In the genomic region with DNA sequence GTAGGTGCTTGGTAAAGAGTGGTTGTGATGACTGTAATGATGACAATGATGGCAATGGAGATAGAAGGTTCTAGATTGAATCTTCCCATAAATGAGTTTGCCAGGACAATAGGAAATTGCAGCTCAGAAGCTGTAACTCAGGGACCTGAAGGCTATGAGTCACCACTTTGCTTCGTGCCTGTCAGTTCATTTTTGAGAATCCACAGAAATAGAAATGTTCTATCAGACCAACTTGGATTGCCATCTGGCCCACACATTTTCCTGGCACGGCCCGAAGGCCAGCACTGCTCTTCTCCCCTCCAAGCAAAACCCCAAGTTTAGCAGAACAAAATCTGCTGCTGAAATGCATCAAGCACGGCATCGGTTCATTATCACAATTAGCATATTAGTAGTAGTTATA, we compare ENCODE assay signal across 24 cellular contexts.
DNase-seq lines count a peak whose midpoint lies in the region; ATAC-seq, FAIRE-seq and TF ChIP-seq lines count a peak whose summit lies in the region.
"Had no signal": no experiment of that assay in that cellular context is flagged by ENCODE, and none has a peak within 500 bp of the region (broad histone marks: within the 10 kb centered on the region; RNA-seq: fewer than 3 reads in every experiment).

No MANE protein-coding gene starts in this region.

- no peak for DNase-seq in activated naive CD8-positive, alpha-beta T cell treated with anti-CD3 and anti-CD28 coated beads, Interleukin-2, amount 50 U/mL, for 24 hours
- DNase-seq in RWPE2 (ENCODE audit: low spot score) (no peak), chondrocyte (ENCODE audit: low spot score) (no peak), urothelium cell line (ENCODE audit: low spot score) (peak; percentile 25), NCI-H82 treated with DMSO at 0.1 percent for 48 hours (lab: John Stamatoyannopoulos, UW; ENCODE audit: unreplicated experiment) (no peak), Kasumi-1 (lab: John Stamatoyannopoulos, UW) (no peak)
- DNase-seq in activated CD4-positive, alpha-beta T cell treated with anti-CD3 and anti-CD28 coated beads for 1 hour, result no peak
- DNase-seq: ACHN; activated CD4-positive, alpha-beta memory T cell treated with anti-CD3 and anti-CD28 coated beads for 36 hours; activated T-cell treated with anti-CD3 and anti-CD28 coated beads, Interleukin-2, amount 50 U/mL, for 72 hours; CD4-positive, CD25-positive, alpha-beta regulatory T cell; DMS153; left lung; midbrain; MV-4-11; NCI-H2029; NK-92 treated with Interleukin-12 subunit alpha and Interleukin-12 subunit beta, amount 100 ng/mL, for 24 hours; spleen; SW 1271 had no signal

- H3K4me3 ChIP-seq in RWPE2 (ENCODE audit: severe bottlenecking), result no peak overlapping the region
- H3K4me3 ChIP-seq: left lung, spleen, suprapubic skin, vagina had no signal

- no peaks in the 10 kb centered on the region for H3K36me3 ChIP-seq in RWPE2 (ENCODE audit: low read depth)
- H3K36me3 ChIP-seq: left lung, spleen, suprapubic skin, vagina had no signal

- peak overlapping the region; percentile 82 for H3K27ac Mint-ChIP-seq in activated naive CD8-positive, alpha-beta T cell
- H3K27ac Mint-ChIP-seq in activated naive CD8-positive, alpha-beta T cell treated with anti-CD3 and anti-CD28 coated beads, Interleukin-2, amount 50 U/mL, for 24 hours, result no peak overlapping the region
- H3K27ac Mint-ChIP-seq in chondrocyte (ENCODE audit: unreplicated experiment), result peak overlapping the region; percentile 93
- H3K27ac Mint-ChIP-seq: activated T-cell treated with anti-CD3 and anti-CD28 coated beads, Interleukin-2, amount 50 U/mL, for 72 hours; IgD-negative memory B cell had no signal

- no peaks in the 10 kb centered on the region for H3K27me3 ChIP-seq in RWPE2 (ENCODE audit: insufficient read depth, poor library complexity, severe bottlenecking)
- H3K27me3 ChIP-seq: left lung, spleen, suprapubic skin, vagina had no signal

- H3K9me3 Mint-ChIP-seq in activated naive CD8-positive, alpha-beta T cell (ENCODE audit: low read depth), result peaks cover 4% of the 10 kb centered on the region
- H3K9me3 Mint-ChIP-seq in activated naive CD8-positive, alpha-beta T cell treated with anti-CD3 and anti-CD28 coated beads, Interleukin-2, amount 50 U/mL, for 24 hours, result no peaks in the 10 kb centered on the region
- H3K9me3 Mint-ChIP-seq in chondrocyte (ENCODE audit: low read depth), result peaks cover 2% of the 10 kb centered on the region
- H3K9me3 Mint-ChIP-seq: activated CD4-positive, alpha-beta memory T cell treated with anti-CD3 and anti-CD28 coated beads for 36 hours; activated T-cell treated with anti-CD3 and anti-CD28 coated beads, Interleukin-2, amount 50 U/mL, for 72 hours; CD4-positive, CD25-positive, alpha-beta regulatory T cell had no signal

- H3K4me3 Mint-ChIP-seq in activated naive CD8-positive, alpha-beta T cell, result no peak overlapping the region
- no peak overlapping the region for H3K4me3 Mint-ChIP-seq in activated naive CD8-positive, alpha-beta T cell treated with anti-CD3 and anti-CD28 coated beads, Interleukin-2, amount 50 U/mL, for 24 hours
- H3K4me3 Mint-ChIP-seq in chondrocyte (ENCODE audit: unreplicated experiment), result no peak overlapping the region
- H3K4me3 Mint-ChIP-seq: activated CD4-positive, alpha-beta memory T cell treated with anti-CD3 and anti-CD28 coated beads for 36 hours; CD4-positive, CD25-positive, alpha-beta regulatory T cell; IgD-negative memory B cell had no signal

- H3K36me3 Mint-ChIP-seq in activated naive CD8-positive, alpha-beta T cell, result peaks cover 7% of the 10 kb centered on the region
- H3K36me3 Mint-ChIP-seq in activated naive CD8-positive, alpha-beta T cell treated with anti-CD3 and anti-CD28 coated beads, Interleukin-2, amount 50 U/mL, for 24 hours (ENCODE audit: low read depth), result no peaks in the 10 kb centered on the region
- no peaks in the 10 kb centered on the region for H3K36me3 Mint-ChIP-seq in chondrocyte (ENCODE audit: low read depth)
- H3K36me3 Mint-ChIP-seq: IgD-negative memory B cell had no signal

- TF ChIP-seq CTCF in RWPE2 (IDR thresholded peaks at IDR 0.05; ENCODE audit: poor library complexity, severe bottlenecking) (no peak), chondrocyte (IDR thresholded peaks at IDR 0.05) (no peak)

- no peaks in the 10 kb centered on the region for H3K9me3 ChIP-seq in RWPE2 (ENCODE audit: severe bottlenecking)
- H3K9me3 ChIP-seq: left lung, spleen, suprapubic skin, vagina had no signal

- H3K27me3 Mint-ChIP-seq in activated naive CD8-positive, alpha-beta T cell, result no peaks in the 10 kb centered on the region
- H3K27me3 Mint-ChIP-seq in activated naive CD8-positive, alpha-beta T cell treated with anti-CD3 and anti-CD28 coated beads, Interleukin-2, amount 50 U/mL, for 24 hours, result no peaks in the 10 kb centered on the region
- peaks cover 3% of the 10 kb centered on the region for H3K27me3 Mint-ChIP-seq in chondrocyte (ENCODE audit: low read depth)
- H3K27me3 Mint-ChIP-seq: activated CD4-positive, alpha-beta memory T cell treated with anti-CD3 and anti-CD28 coated beads for 36 hours; CD4-positive, CD25-positive, alpha-beta regulatory T cell; IgD-negative memory B cell had no signal

- FAIRE-seq in urothelium cell line (lab: Jason Lieb, UNC), result no peak

- peaks cover 6% of the 10 kb centered on the region for H3K4me1 ChIP-seq in RWPE2 (ENCODE audit: insufficient read depth, poor library complexity, severe bottlenecking)
- H3K4me1 ChIP-seq: left lung, vagina had no signal

- no peak overlapping the region for H3K27ac ChIP-seq in RWPE2 (ENCODE audit: poor library complexity, severe bottlenecking)
- H3K27ac ChIP-seq: left lung, spleen, suprapubic skin, vagina had no signal

- no peak for ATAC-seq in activated naive CD8-positive, alpha-beta T cell treated with anti-CD3 and anti-CD28 coated beads, Interleukin-2, amount 50 U/mL, for 24 hours
- peak; percentile 71 for ATAC-seq in RWPE2 (ENCODE audit: low read depth)
- ATAC-seq: activated T-cell treated with anti-CD3 and anti-CD28 coated beads, Interleukin-2, amount 50 U/mL, for 72 hours; HCT116; left lung had no signal

- H3K4me1 Mint-ChIP-seq in activated naive CD8-positive, alpha-beta T cell (ENCODE audit: low read depth), result peaks cover 71% of the 10 kb centered on the region
- peaks cover 62% of the 10 kb centered on the region for H3K4me1 Mint-ChIP-seq in activated naive CD8-positive, alpha-beta T cell treated with anti-CD3 and anti-CD28 coated beads, Interleukin-2, amount 50 U/mL, for 24 hours
- H3K4me1 Mint-ChIP-seq in chondrocyte (ENCODE audit: low read depth), result peaks cover 10% of the 10 kb centered on the region
